In genomic region chr2:203636896-203637818, GRCh38 we compare ENCODE assay signal across 10 cellular contexts.
DNase-seq lines count a peak whose midpoint lies in the region; ATAC-seq, FAIRE-seq and TF ChIP-seq lines count a peak whose summit lies in the region.
"Had no signal": no experiment of that assay in that cellular context is flagged by ENCODE, and none has a peak within 500 bp of the region (broad histone marks: within the 10 kb centered on the region; RNA-seq: fewer than 3 reads in every experiment).

No MANE protein-coding gene starts in this region.

- no peak for TF ChIP-seq POLR2A in H1 (IDR thresholded peaks at IDR 0.05; ENCODE audit: control extremely low read depth in 1 of 2, low read depth in 2 of 2, low read length in 2 of 2)

- no peak overlapping the region for H4K8ac ChIP-seq in H1 (ENCODE audit: extremely low read depth, insufficient read depth, low read length)

- POLR2A ChIA-PET in H1 (lab: Charles Lee; ENCODE audit: partially characterized antibody) = interaction anchor here (1.2 kb wide), 1 partner anchor 53 kb away, joined by 3 read pairs; no protein-coding TSS in a partner anchor
- POLR2A ChIA-PET in naive thymus-derived CD8-positive, alpha-beta T cell (lab: Charles Lee) = interaction anchor here (0.8 kb wide), 1 partner anchor 104 kb away, joined by 3 read pairs; no protein-coding TSS in a partner anchor

- H3K4me1 Mint-ChIP-seq in CD4-positive, CD25-positive, alpha-beta regulatory T cell = peaks cover 18 to 30% (median 21%) of the 10 kb centered on the region in 4 donors
- H3K4me1 Mint-ChIP-seq in naive thymus-derived CD8-positive, alpha-beta T cell = peaks cover 19 to 32% (median 28%) of the 10 kb centered on the region in 4 donors

- no peak overlapping the region for H2BK120ac ChIP-seq in H1 (replicated peaks; ENCODE audit: low read depth, low read length)

- no peak overlapping the region for H3K23ac ChIP-seq in H1 (ENCODE audit: insufficient read length)

- no peaks in the 10 kb centered on the region for H3K79me1 ChIP-seq in H1 (ENCODE audit: low read depth, low read length)

- TF ChIP-seq EP300 in H1 (IDR thresholded peaks at IDR 0.05; ENCODE audit: borderline replicate concordance in 1 of 2, low read depth in 2 of 2, low read length in 2 of 2) = no peak

- H2BK20ac ChIP-seq in H1 (ENCODE audit: low read length) = 0 out of 2 replicates have a peak overlapping the region, but pooled peaks have one; percentile 72

- no peak overlapping the region for H4K91ac ChIP-seq in H1 (replicated peaks; ENCODE audit: insufficient read length, low read length)

- H2BK5ac ChIP-seq in H1 (ENCODE audit: low read depth, low read length) = no peak overlapping the region

- no peaks in the 10 kb centered on the region for H3K27me3 ChIP-seq in CD4-positive, CD25-positive, alpha-beta regulatory T cell (ENCODE audit: control insufficient read depth, insufficient read depth, low read length)
- H3K27me3 ChIP-seq in H1 (replicated peaks in 1 of 4; ENCODE audit: control insufficient read depth in 3 of 4, extremely low read depth in 1 of 4, insufficient read depth in 3 of 4, low read length in 3 of 4) = no peaks in the 10 kb centered on the region

- no peaks in the 10 kb centered on the region for H3K9me3 Mint-ChIP-seq in CD4-positive, CD25-positive, alpha-beta regulatory T cell
- H3K9me3 Mint-ChIP-seq in naive thymus-derived CD8-positive, alpha-beta T cell = peaks cover 0 to 2% (median 0%) of the 10 kb centered on the region in 9 donors
- H3K9me3 Mint-ChIP-seq: stimulated activated naive B cell treated with anti-CD40 and anti-IgM and Interleukin-4, amounts not matched to agents 10 μg/mL and 1 μg/mL and 100 μg/mL, for 72 hours had no signal

- H4K5ac ChIP-seq in H1 (ENCODE audit: insufficient read length, low read depth, low read length) = no peak overlapping the region

- H3K9me3 ChIP-seq in CD4-positive, CD25-positive, alpha-beta regulatory T cell (ENCODE audit: control insufficient read depth in 2 of 2, low read length in 2 of 2) = no peaks in the 10 kb centered on the region
- no peaks in the 10 kb centered on the region; a peak in 1 of 4 replicates for H3K9me3 ChIP-seq in H1 (ENCODE audit: insufficient read depth in 2 of 2, low read depth in 1 of 2, low read length in 1 of 2)

- no peak for ATAC-seq in CD4-positive, CD25-positive, alpha-beta regulatory T cell (ENCODE audit: low read depth in 2 of 2)
- ATAC-seq in naive thymus-derived CD8-positive, alpha-beta T cell = peak; percentile 33 to 57
- ATAC-seq in GM18907 (IDR thresholded peaks at IDR 0.05; ENCODE audit: unreplicated experiment) = no peak
- ATAC-seq: stimulated activated naive B cell treated with anti-CD40 and anti-IgM and Interleukin-4, amounts not matched to agents 10 μg/mL and 1 μg/mL and 100 μg/mL, for 72 hours had no signal

- peak overlapping the region in 1 of 2 experiments; percentile 32; a peak in 1 of 4 replicates for H3K4me2 ChIP-seq in H1 (ENCODE audit: insufficient read depth in 1 of 2, low read depth in 2 of 2, low read length in 2 of 2)

- H3K4me3 Mint-ChIP-seq in CD4-positive, CD25-positive, alpha-beta regulatory T cell = no peak overlapping the region
- H3K4me3 Mint-ChIP-seq in naive thymus-derived CD8-positive, alpha-beta T cell = peak overlapping the region in 9 of 10 donors; percentile 5 to 66 (median 42)
- H3K4me3 Mint-ChIP-seq: stimulated activated naive B cell treated with anti-CD40 and anti-IgM and Interleukin-4, amounts not matched to agents 10 μg/mL and 1 μg/mL and 100 μg/mL, for 72 hours had no signal

- H3K79me2 ChIP-seq in H1 (ENCODE audit: control insufficient read depth in 1 of 2, insufficient read depth in 2 of 2, low read length in 2 of 2) = no peaks in the 10 kb centered on the region

- peak overlapping the region; percentile 95 for H2AFZ ChIP-seq in H1 (ENCODE audit: low read length)

- no peak for TF ChIP-seq RAD21 in H1 (IDR thresholded peaks at IDR 0.05 in 1 of 2, conservative IDR thresholded peaks at IDR 0.05 in 1 of 2; ENCODE audit: low read depth in 2 of 2, low read length in 2 of 2)

- no peak overlapping the region for H2AK5ac ChIP-seq in H1 (ENCODE audit: low read depth, low read length)

- H3K36me3 Mint-ChIP-seq in CD4-positive, CD25-positive, alpha-beta regulatory T cell = no peaks in the 10 kb centered on the region
- H3K36me3 Mint-ChIP-seq in naive thymus-derived CD8-positive, alpha-beta T cell = no peaks in the 10 kb centered on the region
- H3K36me3 Mint-ChIP-seq: stimulated activated naive B cell treated with anti-CD40 and anti-IgM and Interleukin-4, amounts not matched to agents 10 μg/mL and 1 μg/mL and 100 μg/mL, for 72 hours had no signal

- no peak overlapping the region for H3K56ac ChIP-seq in H1 (replicated peaks; ENCODE audit: insufficient read length, low read depth, low read length)

- H3K4ac ChIP-seq in H1 (replicated peaks; ENCODE audit: insufficient read length, low read depth, low read length) = no peak overlapping the region

- H3K27me3 Mint-ChIP-seq in CD4-positive, CD25-positive, alpha-beta regulatory T cell = peaks cover 7% of the 10 kb centered on the region
- H3K27me3 Mint-ChIP-seq in naive thymus-derived CD8-positive, alpha-beta T cell = no peaks in the 10 kb centered on the region

- no peak for TF ChIP-seq CTCF in H1 (IDR thresholded peaks at IDR 0.05; ENCODE audit: control extremely low read depth in 1 of 3, insufficient read depth in 1 of 3, low read depth in 1 of 3, low read length in 3 of 3)

- no peak overlapping the region for H3K9ac ChIP-seq in H1 (replicated peaks in 1 of 4; ENCODE audit: extremely low read depth in 1 of 4, low read depth in 3 of 4, low read length in 3 of 4)

- peak overlapping the region; percentile 27 to 43 (median 41) for H3K27ac Mint-ChIP-seq in CD4-positive, CD25-positive, alpha-beta regulatory T cell
- peak overlapping the region in 7 of 10 donors; percentile 21 to 81 (median 40) for H3K27ac Mint-ChIP-seq in naive thymus-derived CD8-positive, alpha-beta T cell
- H3K27ac Mint-ChIP-seq: stimulated activated naive B cell treated with anti-CD40 and anti-IgM and Interleukin-4, amounts not matched to agents 10 μg/mL and 1 μg/mL and 100 μg/mL, for 72 hours had no signal

- H2BK15ac ChIP-seq in H1 (ENCODE audit: low read length) = no peak overlapping the region

- no peaks in the 10 kb centered on the region for H3K36me3 ChIP-seq in CD4-positive, CD25-positive, alpha-beta regulatory T cell (ENCODE audit: control insufficient read depth, insufficient read depth, low read length)
- no peaks in the 10 kb centered on the region for H3K36me3 ChIP-seq in H1 (ENCODE audit: control insufficient read depth in 2 of 4, insufficient read depth in 4 of 4, low read length in 3 of 4)

- CTCF ChIA-PET in H1 (lab: Charles Lee; ENCODE audit: partially characterized antibody) = interaction anchor here (0.6 to 1.0 kb wide), 4 partner anchors 23 to 798 kb away, joined by 3 to 4 read pairs (median 3); no protein-coding TSS in a partner anchor

- FAIRE-seq in H1 (lab: Jason Lieb, UNC) = peak; percentile 68

- no peaks in the 10 kb centered on the region for H4K20me1 ChIP-seq in H1 (replicated peaks in 1 of 2; ENCODE audit: control insufficient read depth in 1 of 2, insufficient read depth in 2 of 2, low read length in 2 of 2)

- H3K4me1 ChIP-seq in CD4-positive, CD25-positive, alpha-beta regulatory T cell (ENCODE audit: control insufficient read depth, insufficient read depth, low read length, poor library complexity, severe bottlenecking) = peaks cover 13% of the 10 kb centered on the region
- H3K4me1 ChIP-seq in H1 (replicated peaks in 1 of 4; ENCODE audit: control insufficient read depth in 3 of 4, insufficient read depth in 4 of 4, low read length in 3 of 4) = peaks cover 0 to 7% (median 5%) of the 10 kb centered on the region in 4 experiments; a peak in 4 of 7 replicates

- no peak for DNase-seq in CD4-positive, CD25-positive, alpha-beta regulatory T cell
- DNase-seq in NOMO-1 treated with dmso at 0.1 percent for 144 hours (lab: John Stamatoyannopoulos, UW; ENCODE audit: unreplicated experiment) (peak; percentile 79), H1 (ENCODE audit: low read depth in 1 of 2, low spot score in 2 of 2) (no peak), HPDE6-E6E7 (ENCODE audit: extremely low spot score) (no peak), amniotic stem cell (lab: John Stamatoyannopoulos, UW) (no peak), NCI-H2081 treated with DMSO at 0.1 percent for 48 hours (lab: John Stamatoyannopoulos, UW) (no peak)
- peak in 2 of 10 donors; percentile 7 to 21 for DNase-seq in naive thymus-derived CD8-positive, alpha-beta T cell
- DNase-seq: RPMI8226; stimulated activated naive B cell treated with anti-CD40 and anti-IgM and Interleukin-4, amounts not matched to agents 10 μg/mL and 1 μg/mL and 100 μg/mL, for 72 hours had no signal

- WGBS in H1 (ENCODE audit: extremely low coverage in 1 of 2, insufficient coverage in 1 of 2, insufficient read length in 1 of 2, insufficient replicate concordance in 2 of 2, low coverage in 1 of 2, low lambda C conversion rate in 2 of 2, missing lambda C conversion rate in 1 of 2), 2 experiments = 82% methylated on average over 5 of the region's 5 CpGs; no CpG with 5 or more reads in 1 of the 2 experiments

- no peaks in the 10 kb centered on the region for H3K23me2 ChIP-seq in H1 (ENCODE audit: low read depth, low read length)

- H3K18ac ChIP-seq in H1 (ENCODE audit: extremely low read depth, low read length) = no peak overlapping the region; the same call in 1 of the 2 replicates

- H3K4me3 ChIP-seq in CD4-positive, CD25-positive, alpha-beta regulatory T cell (ENCODE audit: low read depth, low read length) = no peak overlapping the region
- H3K4me3 ChIP-seq in H1 (ENCODE audit: extremely low read depth in 1 of 4, insufficient read depth in 2 of 4, low read depth in 3 of 4, low read length in 4 of 4) = no peak overlapping the region

- H2BK12ac ChIP-seq in H1 (ENCODE audit: low read depth, low read length) = 0 out of 2 replicates have a peak overlapping the region, but pooled peaks have one; percentile 39

- H3K14ac ChIP-seq in H1 (ENCODE audit: insufficient read length) = no peak overlapping the region

- H3K27ac ChIP-seq in CD4-positive, CD25-positive, alpha-beta regulatory T cell (ENCODE audit: insufficient read depth, low read length, poor library complexity, severe bottlenecking) = no peak overlapping the region
- no peak overlapping the region for H3K27ac ChIP-seq in H1 (ENCODE audit: low read depth, low read length)

TF ChIP-seq in H1, 55 proteins besides CTCF, POLR2A, EP300 and RAD21:
- TF ChIP-seq NRF1 (IDR thresholded peaks at IDR 0.05; ENCODE audit: low read depth, low read length) = no peak
- no peak for TF ChIP-seq KDM1A (IDR thresholded peaks at IDR 0.05; ENCODE audit: borderline replicate concordance, low read length)
- no peak for TF ChIP-seq TAF7 (optimal IDR thresholded peaks at IDR 0.05; ENCODE audit: borderline replicate concordance, low read depth, low read length)

Comparison
In these comparisons a context has a peak if more than half of its experiments do, and no peak if none do; other contexts are left out.
1. ATAC-seq: peak in naive thymus-derived CD8-positive, alpha-beta T cell (2 of 2); none in CD4-positive, CD25-positive, alpha-beta regulatory T cell (0 of 2) and GM18907 (single experiment).
2. H3K4me3 Mint-ChIP-seq: peak in naive thymus-derived CD8-positive, alpha-beta T cell (9 of 10); none in CD4-positive, CD25-positive, alpha-beta regulatory T cell (0 of 4).